ENCODE assay signal across 12 cellular contexts in genomic region chr1:59427155-59427554, GRCh38.
A peak's percentile ranks its signal among the peaks of the same experiment; 100 is the strongest.
DNase-seq lines count a peak whose midpoint lies in the region; ATAC-seq and TF ChIP-seq lines count a peak whose summit lies in the region.
"Had no signal": no experiment of that assay in that cellular context is flagged by ENCODE, and none has a peak within 500 bp of the region (broad histone marks: within the 10 kb centered on the region; RNA-seq: fewer than 3 reads in every experiment).

No MANE protein-coding gene starts in this region.

- peak overlapping the region in 1 of 2 experiments; percentile 6 for H3K4ac ChIP-seq in mesenchymal stem cell (ENCODE audit: low read depth in 1 of 2, low read length in 2 of 2)

- H3K4me1 ChIP-seq in Caco-2 (no peaks in the 10 kb centered on the region), mesenchymal stem cell (ENCODE audit: control insufficient read depth, insufficient read depth, low read depth, low read length) (peaks cover 7% of the 10 kb centered on the region), Karpas-422 (ENCODE audit: low read length) (no peaks in the 10 kb centered on the region)

- no peak for TF ChIP-seq CTCF in Caco-2 (IDR thresholded peaks at IDR 0.05; ENCODE audit: insufficient read depth in 1 of 2, low read depth in 1 of 2, low read length in 1 of 2, severe bottlenecking in 1 of 2, unreplicated experiment in 1 of 2)
- no peak for TF ChIP-seq CTCF in WI38 (IDR thresholded peaks at IDR 0.05; ENCODE audit: low read depth, low read length)

- H3K27me3 ChIP-seq in Caco-2 (replicated peaks; ENCODE audit: control insufficient read depth, insufficient read depth, low read length) (no peaks in the 10 kb centered on the region), mesenchymal stem cell (ENCODE audit: control insufficient read depth in 1 of 2, insufficient read depth in 1 of 2, low read length in 2 of 2) (no peaks in the 10 kb centered on the region), Karpas-422 (ENCODE audit: low read length) (no peaks in the 10 kb centered on the region)

- no peak overlapping the region for H2BK15ac ChIP-seq in mesenchymal stem cell (ENCODE audit: low read depth, poor library complexity, severe bottlenecking)

- H3K27ac ChIP-seq in mesenchymal stem cell (ENCODE audit: low read length, poor library complexity, severe bottlenecking) (peak overlapping the region; percentile 8), Karpas-422 (ENCODE audit: low read length) (no peak overlapping the region)

- ATAC-seq in HG03432 (IDR thresholded peaks at IDR 0.05; ENCODE audit: unreplicated experiment): no peak
- ATAC-seq in GM18502 (IDR thresholded peaks at IDR 0.05; ENCODE audit: poor library complexity, unreplicated experiment): no peak

- no peak overlapping the region for H2BK120ac ChIP-seq in mesenchymal stem cell (ENCODE audit: low read depth, low read length)

- H3K9me3 Mint-ChIP-seq in Caco-2 (ENCODE audit: unreplicated experiment): no peaks in the 10 kb centered on the region
- H3K9me3 Mint-ChIP-seq: CD4-positive, CD25-positive, alpha-beta regulatory T cell; H9 had no signal

- H3K36me3 Mint-ChIP-seq in Caco-2 (ENCODE audit: insufficient read depth, unreplicated experiment): no peaks in the 10 kb centered on the region
- H3K36me3 Mint-ChIP-seq: CD4-positive, CD25-positive, alpha-beta regulatory T cell had no signal

- peak overlapping the region; percentile 73 for H4K91ac ChIP-seq in mesenchymal stem cell (ENCODE audit: low read length)

- H3K4me2 ChIP-seq in mesenchymal stem cell (ENCODE audit: low read length, poor library complexity, severe bottlenecking): no peak overlapping the region
- H3K4me2 ChIP-seq in Karpas-422 (ENCODE audit: low read depth, low read length, poor library complexity, severe bottlenecking): no peak overlapping the region

- H2AFZ ChIP-seq in mesenchymal stem cell (ENCODE audit: low read depth, low read length) (no peak overlapping the region), Karpas-422 (ENCODE audit: low read length) (no peak overlapping the region)

- no peak overlapping the region for H3K4me3 Mint-ChIP-seq in Caco-2 (ENCODE audit: unreplicated experiment)
- H3K4me3 Mint-ChIP-seq: CD4-positive, CD25-positive, alpha-beta regulatory T cell; H9 had no signal

- H3K18ac ChIP-seq in mesenchymal stem cell (ENCODE audit: low read depth in 1 of 2, low read length in 2 of 2): no peak overlapping the region

- H2BK12ac ChIP-seq in mesenchymal stem cell (ENCODE audit: low read length in 2 of 2): no peak overlapping the region

- POLR2A ChIA-PET in Caco-2 (lab: Charles Lee): no interaction called here

- no peak overlapping the region for H3K23ac ChIP-seq in mesenchymal stem cell (ENCODE audit: low read length in 2 of 2)

- no peaks in the 10 kb centered on the region for H3K79me2 ChIP-seq in Karpas-422 (ENCODE audit: low read length)

- H3K9me3 ChIP-seq in Caco-2 (no peaks in the 10 kb centered on the region), mesenchymal stem cell (ENCODE audit: control insufficient read depth, low read length) (no peaks in the 10 kb centered on the region), Karpas-422 (ENCODE audit: low read length) (no peaks in the 10 kb centered on the region)

- H3K27me3 Mint-ChIP-seq in Caco-2 (ENCODE audit: insufficient read depth, unreplicated experiment): no peaks in the 10 kb centered on the region
- H3K27me3 Mint-ChIP-seq: CD4-positive, CD25-positive, alpha-beta regulatory T cell had no signal

- no TSS peak for BruUV-seq in Caco-2 (replicated peaks; lab: Mats Ljungman, UMichigan)

- CTCF ChIA-PET in Caco-2 (lab: Charles Lee): no interaction called here

- no peaks in the 10 kb centered on the region for H3K79me1 ChIP-seq in mesenchymal stem cell (replicated peaks; ENCODE audit: low read length, poor library complexity, severe bottlenecking)

- no peaks in the 10 kb centered on the region for H3K4me1 Mint-ChIP-seq in Caco-2 (ENCODE audit: low read depth, unreplicated experiment)

- intact Hi-C loops in Caco-2 (cut with micrococcal nuclease; ENCODE audit: unreplicated experiment): no loop called here

- H3K9me2 ChIP-seq in Karpas-422 (replicated peaks; ENCODE audit: insufficient read depth, low read length): no peaks in the 10 kb centered on the region

- DNase-seq in Caco-2: peak; percentile 4 to 42
- DNase-seq in LoVo (ENCODE audit: low spot score): peak; percentile 23
- DNase-seq in mesenchymal stem cell: no peak
- DNase-seq in dermis blood vessel endothelial cell: no peak
- DNase-seq in Karpas-422: no peak
- DNase-seq: activated T-cell treated with anti-CD3 and anti-CD28 coated beads for 4 hours; CD4-positive, CD25-positive, alpha-beta regulatory T cell; H9; T-helper 2 cell had no signal

- no peak overlapping the region for H3K14ac ChIP-seq in mesenchymal stem cell (ENCODE audit: low read length in 2 of 2)

- H3K4me3 ChIP-seq in Caco-2 (ENCODE audit: low read depth, low read length) (no peak overlapping the region), WI38 (ENCODE audit: low read depth, low read length) (0 out of 2 replicates have a peak overlapping the region, but pooled peaks have one; percentile 9), mesenchymal stem cell (ENCODE audit: insufficient read depth in 1 of 2, low read depth in 1 of 2, low read length in 2 of 2) (no peak overlapping the region), Karpas-422 (ENCODE audit: low read length) (no peak overlapping the region)

- H2AK5ac ChIP-seq in mesenchymal stem cell (ENCODE audit: low read length, severe bottlenecking): no peak overlapping the region

- no peaks in the 10 kb centered on the region for H3K36me3 ChIP-seq in Caco-2 (ENCODE audit: control insufficient read depth, insufficient read depth, low read length)
- H3K36me3 ChIP-seq in mesenchymal stem cell (ENCODE audit: control insufficient read depth in 1 of 2, insufficient read depth in 2 of 2, low read depth in 1 of 2, low read length in 2 of 2): no peaks in the 10 kb centered on the region
- H3K36me3 ChIP-seq in Karpas-422 (ENCODE audit: insufficient read depth, low read length): no peaks in the 10 kb centered on the region

- H4K20me1 ChIP-seq in Karpas-422 (ENCODE audit: insufficient read depth, low read depth, low read length): no peaks in the 10 kb centered on the region

- no peak overlapping the region for H3K9ac ChIP-seq in mesenchymal stem cell (ENCODE audit: low read length)
- H3K9ac ChIP-seq in Karpas-422 (ENCODE audit: low read length): no peak overlapping the region

- H2BK5ac ChIP-seq in mesenchymal stem cell (ENCODE audit: low read depth, low read length, poor library complexity, severe bottlenecking): no peak overlapping the region

- 80% methylated on average over 7 of the region's 7 CpGs for WGBS in mesenchymal stem cell

- H4K8ac ChIP-seq in mesenchymal stem cell (ENCODE audit: low read length): peak overlapping the region; percentile 47

- no peak overlapping the region for H3K27ac Mint-ChIP-seq in Caco-2 (ENCODE audit: unreplicated experiment)
- H3K27ac Mint-ChIP-seq: CD4-positive, CD25-positive, alpha-beta regulatory T cell; H9 had no signal

Comparison
In these comparisons a context has a peak if more than half of its experiments do, and no peak if none do; other contexts are left out.
1. DNase-seq: peak in Caco-2 (2 of 2) and LoVo (single experiment); none in mesenchymal stem cell (single experiment), dermis blood vessel endothelial cell (single experiment) and Karpas-422 (single experiment).